In genomic region chr9:35756275-35756742, GRCh38 we compare ENCODE assay signal across 6 cellular contexts. TPM values are rescaled to one million over a fixed set of nuclear protein-coding genes. Genes with fewer than 3 reads are reported as not detected.
DNase-seq lines count a peak whose midpoint lies in the region; ATAC-seq and FAIRE-seq lines count a peak whose summit lies in the region.

No MANE protein-coding gene starts in this region.

- intact Hi-C loops in left cardiac atrium (cut with DNase I), result no loop called here

- ATAC-seq in GM21529 (IDR thresholded peaks at IDR 0.05; ENCODE audit: unreplicated experiment), result peak; percentile 64
- ATAC-seq in left cardiac atrium, result peak; percentile 1 to 71

- FAIRE-seq in urothelium cell line (lab: Jason Lieb, UNC), result no peak

- peak; percentile 90 for DNase-seq in activated CD4-positive, alpha-beta T cell treated with anti-CD3 and anti-CD28 coated beads for 48 hours
- peak; percentile 67 for DNase-seq in left cardiac atrium
- peak; percentile 56 for DNase-seq in stimulated activated CD8-positive, alpha-beta memory T cell treated with anti-CD3 and anti-CD28 coated beads, Interleukin-15, amount 100 ng/mL, for 24 hours (ENCODE audit: low read depth)
- DNase-seq in stimulated activated naive CD4-positive, alpha-beta T cell treated with Interleukin-2 at 50 U/mL for 16 hours (lab: John Stamatoyannopoulos, UW), result no peak
- DNase-seq in urothelium cell line (ENCODE audit: low spot score), result no peak

RNA-seq across cellular contexts. Expression of gene MSMP, which starts 2.2 kb away (rescaled TPM):
- not detected for total RNA-seq in left cardiac atrium

RNA-seq across cellular contexts. Expression of gene RGP1, which starts 7.2 kb away (rescaled TPM):
- total RNA-seq in left cardiac atrium, result 10 to 100 TPM; 23.6 to 34.6 TPM

RNA-seq across cellular contexts. Expression of gene GBA2, which starts 7.3 kb away (rescaled TPM):
- 10 to 100 TPM; 92.5 to 97.7 TPM for total RNA-seq in left cardiac atrium

RNA-seq across cellular contexts. Expression of gene CREB3, which starts 23.8 kb away (rescaled TPM):
- 10 to 100 TPM; 24.6 to 36.2 TPM for total RNA-seq in left cardiac atrium

RNA-seq across cellular contexts. Expression of gene TLN1, which starts 24.3 kb away (rescaled TPM):
- 100 to 1,000 TPM; 301 to 324 TPM for total RNA-seq in left cardiac atrium

Comparison
In these comparisons a context has a peak if more than half of its experiments do, and no peak if none do; other contexts are left out.
1. DNase-seq: peak in activated CD4-positive, alpha-beta T cell treated with anti-CD3 and anti-CD28 coated beads for 48 hours (single experiment), left cardiac atrium (single experiment) and stimulated activated CD8-positive, alpha-beta memory T cell treated with anti-CD3 and anti-CD28 coated beads, Interleukin-15, amount 100 ng/mL, for 24 hours (single experiment); none in stimulated activated naive CD4-positive, alpha-beta T cell treated with Interleukin-2 at 50 U/mL for 16 hours (single experiment) and urothelium cell line (single experiment).